11 cellular contexts compared by ENCODE assay signal in the genomic region with DNA sequence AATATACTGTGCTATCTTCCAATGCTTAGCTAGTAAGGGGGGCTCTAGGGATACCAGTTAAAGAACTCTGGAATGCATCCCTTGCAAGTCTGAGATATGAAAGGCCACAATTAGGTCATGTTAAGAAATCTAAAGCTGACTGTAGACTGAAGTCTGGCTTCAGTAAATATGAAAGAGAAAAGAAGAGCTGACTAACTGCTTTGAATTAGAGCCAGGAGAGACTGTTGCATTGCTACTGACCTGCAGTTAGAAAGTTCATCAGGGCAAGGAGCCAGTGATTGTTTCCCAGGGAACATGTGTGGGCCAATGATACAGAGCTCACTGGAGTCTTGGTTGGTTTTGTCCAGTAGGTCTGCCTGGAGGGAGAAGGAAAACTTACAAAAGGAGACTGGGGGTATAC.
DNase-seq lines count a peak whose midpoint lies in the region; ATAC-seq and TF ChIP-seq lines count a peak whose summit lies in the region.
"Had no signal": no experiment of that assay in that cellular context is flagged by ENCODE, and none has a peak within 500 bp of the region (broad histone marks: within the 10 kb centered on the region; RNA-seq: fewer than 3 reads in every experiment).

No MANE protein-coding gene starts in this region.

- H3K4me1 ChIP-seq in RWPE2 (ENCODE audit: insufficient read depth, poor library complexity, severe bottlenecking) (peaks cover 29% of the 10 kb centered on the region), gastrocnemius medialis (peaks cover 0 to 6% of the 10 kb centered on the region in 2 donors)

- H3K27me3 ChIP-seq in RWPE2 (ENCODE audit: insufficient read depth, poor library complexity, severe bottlenecking) = no peaks in the 10 kb centered on the region
- H3K27me3 ChIP-seq in gastrocnemius medialis = peaks cover 0 to 2% (median 1%) of the 10 kb centered on the region in 3 donors

- H3K36me3 ChIP-seq in RWPE2 (ENCODE audit: low read depth) = no peaks in the 10 kb centered on the region
- no peaks in the 10 kb centered on the region for H3K36me3 ChIP-seq in gastrocnemius medialis

- ATAC-seq in RWPE2 (ENCODE audit: low read depth) (peak; percentile 76), gastrocnemius medialis (peak in 1 of 2 donors; percentile 20), HG03139 (IDR thresholded peaks at IDR 0.05; ENCODE audit: unreplicated experiment) (no peak)
- ATAC-seq: activated CD8-positive, alpha-beta T cell treated with anti-CD3 and anti-CD28 coated beads for 36 hours had no signal

- TF ChIP-seq POLR2A in gastrocnemius medialis (IDR thresholded peaks at IDR 0.05) = no peak
- no peak for TF ChIP-seq POLR2A in erythroblast (IDR thresholded peaks at IDR 0.05; ENCODE audit: low read length)

- no peak overlapping the region for H3K4me3 ChIP-seq in RWPE2 (ENCODE audit: severe bottlenecking)
- H3K4me3 ChIP-seq in fibroblast of mammary gland (ENCODE audit: control insufficient read depth, low read depth, low read length) = no peak overlapping the region
- no peak overlapping the region for H3K4me3 ChIP-seq in gastrocnemius medialis

- DNase-seq in ELR (ENCODE audit: low read depth) (peak; percentile 87), RWPE2 (ENCODE audit: low spot score) (no peak), fibroblast of mammary gland (ENCODE audit: low read depth) (peak; percentile 99), gastrocnemius medialis (peak; percentile 9 to 23), erythroblast (lab: John Stamatoyannopoulos, UW) (no peak), UCSD-AML1 (lab: John Stamatoyannopoulos, UW; ENCODE audit: unreplicated experiment) (no peak)
- DNase-seq in central memory CD4-positive, alpha-beta T cell = no peak
- DNase-seq: activated CD8-positive, alpha-beta T cell treated with anti-CD3 and anti-CD28 coated beads for 36 hours; NCI-H2107; stimulated activated naive CD4-positive, alpha-beta T cell had no signal

- intact Hi-C loops in gastrocnemius medialis (cut with DNase I; ENCODE audit: low total_unique reads) = loop anchor here (5.0 to 10.0 kb wide), 7 partner anchors 65 to 1072 kb away; a partner anchor contains a TSS

- TF ChIP-seq CTCF in RWPE2 (IDR thresholded peaks at IDR 0.05; ENCODE audit: poor library complexity, severe bottlenecking) (no peak), fibroblast of mammary gland (conservative IDR thresholded peaks at IDR 0.05; ENCODE audit: control insufficient read depth, insufficient read depth, low read depth, low read length) (no peak), gastrocnemius medialis (IDR thresholded peaks at IDR 0.05 in 4 of 5, conservative IDR thresholded peaks at IDR 0.05 in 1 of 5) (no peak)

- in situ Hi-C loops in gastrocnemius medialis (cut with MboI; ENCODE audit: low sequenced_read_pairs in 4 of 4) = loop anchor here in 3 of 4 donors (5.0 to 25.0 kb wide), 7 partner anchors 572 to 1072 kb away; a partner anchor contains a TSS

- peak overlapping the region; percentile 37 for H3K27ac ChIP-seq in RWPE2 (ENCODE audit: poor library complexity, severe bottlenecking)
- peak overlapping the region in 2 of 4 donors; percentile 36 to 40 for H3K27ac ChIP-seq in gastrocnemius medialis

- H3K9me3 ChIP-seq in RWPE2 (ENCODE audit: severe bottlenecking) = no peaks in the 10 kb centered on the region
- no peaks in the 10 kb centered on the region for H3K9me3 ChIP-seq in gastrocnemius medialis

Comparison
In these comparisons a context has a peak if more than half of its experiments do, and no peak if none do; other contexts are left out.
1. DNase-seq: peak in ELR (single experiment), fibroblast of mammary gland (single experiment) and gastrocnemius medialis (2 of 2); none in RWPE2 (single experiment), erythroblast (0 of 2), UCSD-AML1 (single experiment) and central memory CD4-positive, alpha-beta T cell (single experiment).